20 cellular contexts compared by ENCODE assay signal in genomic region chr2:168684921-168685618, GRCh38.
DNase-seq lines count a peak whose midpoint lies in the region; ATAC-seq, FAIRE-seq and TF ChIP-seq lines count a peak whose summit lies in the region.
"Had no signal": no experiment of that assay in that cellular context is flagged by ENCODE, and none has a peak within 500 bp of the region (broad histone marks: within the 10 kb centered on the region; RNA-seq: fewer than 3 reads in every experiment).

No MANE protein-coding gene starts in this region.

- no peak for ATAC-seq in SK-N-SH treated with all-trans-retinoic acid at 6 μM for 48 hours
- ATAC-seq: PC-3 had no signal

- DNase-seq in D721Med (ENCODE audit: insufficient read length, low spot score) (no peak), dedifferentiated amniotic fluid mesenchymal stem cell (ENCODE audit: extremely low spot score) (peak; percentile 53), osteocyte (ENCODE audit: extremely low spot score, unreplicated experiment) (no peak), caudate nucleus (lab: John Stamatoyannopoulos, UW) (no peak), SHP77 treated with DMSO at 0.1 percent for 48 hours (lab: John Stamatoyannopoulos, UW) (no peak), NCI-H345 treated with DMSO at 0.1 percent for 48 hours (lab: John Stamatoyannopoulos, UW; ENCODE audit: unreplicated experiment) (no peak)
- DNase-seq: C1 segment of cervical spinal cord, DMS79 treated with DMSO at 0.1 percent for 48 hours, H7, HFFc6, MM.1S, NCI-H1092, NCI-H1436 treated with DMSO at 0.1 percent for 48 hours, NCI-H2029, PC-3, RPMI8226, SIG-M5 had no signal

- no peak for TF ChIP-seq CTCF in D721Med (IDR thresholded peaks at IDR 0.05; ENCODE audit: insufficient read depth, missing control alignments)
- no peak for TF ChIP-seq CTCF in osteocyte (IDR thresholded peaks at IDR 0.05)

- H3K4me1 Mint-ChIP-seq in osteocyte (ENCODE audit: unreplicated experiment) = peaks cover 38% of the 10 kb centered on the region
- H3K4me1 Mint-ChIP-seq: IgD-negative memory B cell had no signal

- H3K27me3 Mint-ChIP-seq in osteocyte (ENCODE audit: unreplicated experiment) = no peaks in the 10 kb centered on the region
- H3K27me3 Mint-ChIP-seq: IgD-negative memory B cell had no signal

- no peak overlapping the region for H3K4me3 Mint-ChIP-seq in osteocyte (ENCODE audit: unreplicated experiment)
- H3K4me3 Mint-ChIP-seq: HFFc6, IgD-negative memory B cell had no signal

- no peaks in the 10 kb centered on the region for H3K36me3 Mint-ChIP-seq in osteocyte (ENCODE audit: unreplicated experiment)

- H3K9me3 Mint-ChIP-seq in osteocyte (ENCODE audit: unreplicated experiment) = no peaks in the 10 kb centered on the region
- H3K9me3 Mint-ChIP-seq: HFFc6, IgD-negative memory B cell had no signal

- no peak overlapping the region for H3K27ac ChIP-seq in caudate nucleus (ENCODE audit: low read depth, low read length)

- peak; percentile 25 for FAIRE-seq in D721Med (lab: Jason Lieb, UNC)
- FAIRE-seq: HTR-8/SVneo had no signal

- peak overlapping the region; percentile 87 for H3K27ac Mint-ChIP-seq in osteocyte (ENCODE audit: unreplicated experiment)
- H3K27ac Mint-ChIP-seq: HFFc6, IgD-negative memory B cell had no signal

TF ChIP-seq in SK-N-SH treated with all-trans-retinoic acid at 6 μM for 48 hours, 23 proteins besides CTCF, POLR2A, EP300 and RAD21:
- TF ChIP-seq SNAI2 (CRISPR knock-in tag; IDR thresholded peaks at IDR 0.05) (no peak), ESRRG (CRISPR knock-in tag; IDR thresholded peaks at IDR 0.05) (no peak), PATZ1 (CRISPR knock-in tag; IDR thresholded peaks at IDR 0.05; ENCODE audit: borderline replicate concordance) (no peak), OSR1 (CRISPR knock-in tag; IDR thresholded peaks at IDR 0.05) (no peak), POU6F1 (CRISPR knock-in tag; IDR thresholded peaks at IDR 0.05; ENCODE audit: borderline replicate concordance, low read depth) (no peak), ISL1 (CRISPR knock-in tag; IDR thresholded peaks at IDR 0.05) (peak; percentile 25; the same call in 1 of the 2 replicates), ZNF8 (CRISPR knock-in tag; IDR thresholded peaks at IDR 0.05) (no peak), TSHZ2 (CRISPR knock-in tag; IDR thresholded peaks at IDR 0.05) (peak; percentile 67; the same call in 1 of the 2 replicates), PPARA (CRISPR knock-in tag; IDR thresholded peaks at IDR 0.05; ENCODE audit: borderline replicate concordance) (no peak), CREB5 (CRISPR knock-in tag; IDR thresholded peaks at IDR 0.05; ENCODE audit: low read depth) (no peak), RARB (CRISPR knock-in tag; IDR thresholded peaks at IDR 0.05) (no peak), TCF4 (CRISPR knock-in tag; IDR thresholded peaks at IDR 0.05; ENCODE audit: borderline replicate concordance) (peak; percentile 86), ZNF70 (CRISPR knock-in tag; IDR thresholded peaks at IDR 0.05) (no peak), ARNTL (CRISPR knock-in tag; IDR thresholded peaks at IDR 0.05; ENCODE audit: borderline replicate concordance, low read depth) (no peak)
